In genomic region chr1:115337633-115338456, GRCh38 we compare ENCODE assay signal across 8 cellular contexts. TPM values are rescaled to one million over a fixed set of nuclear protein-coding genes. Genes with fewer than 3 reads are reported as not detected.
DNase-seq lines count a peak whose midpoint lies in the region; ATAC-seq, FAIRE-seq and TF ChIP-seq lines count a peak whose summit lies in the region.

Gene NGF, minus strand, starts transcription at chr1:115338249. Its CDS starts 51,454 bp downstream, at chr1:115286795.

- no peaks in the 10 kb centered on the region for H3K79me2 ChIP-seq in Karpas-422 (ENCODE audit: low read length)

- H3K27ac Mint-ChIP-seq in T-helper 17 cell, result no peak within 1 kb of the TSS

- H3K27me3 ChIP-seq in pancreas (no peaks in the 10 kb centered on the region), Karpas-422 (ENCODE audit: low read length) (no peaks in the 10 kb centered on the region)

- no peak within 1 kb of the TSS for H3K27ac ChIP-seq in pancreas
- no peak within 1 kb of the TSS for H3K27ac ChIP-seq in Karpas-422 (ENCODE audit: low read length)

- H3K36me3 ChIP-seq in pancreas, result no peaks in the 10 kb centered on the region
- no peaks in the 10 kb centered on the region for H3K36me3 ChIP-seq in Karpas-422 (ENCODE audit: insufficient read depth, low read length)

- no peak within 1 kb of the TSS for H3K4me2 ChIP-seq in Karpas-422 (ENCODE audit: low read depth, low read length, poor library complexity, severe bottlenecking)

- no peaks in the 10 kb centered on the region for H4K20me1 ChIP-seq in Karpas-422 (ENCODE audit: insufficient read depth, low read depth, low read length)

- H3K9me3 ChIP-seq in pancreas, result no peaks in the 10 kb centered on the region
- H3K9me3 ChIP-seq in T-helper 17 cell (ENCODE audit: control insufficient read depth, low read length, poor library complexity, severe bottlenecking), result no peaks in the 10 kb centered on the region
- no peaks in the 10 kb centered on the region for H3K9me3 ChIP-seq in Karpas-422 (ENCODE audit: low read length)

- no peak within 1 kb of the TSS for H3K4me3 Mint-ChIP-seq in T-helper 17 cell

- DNase-seq in DMS79 treated with DMSO at 0.1 percent for 48 hours (lab: John Stamatoyannopoulos, UW) (peak; percentile 42), NCI-H524 treated with DMSO at 0.1 percent for 48 hours (lab: John Stamatoyannopoulos, UW) (peak; percentile 30), fibroblast of pulmonary artery (ENCODE audit: low read depth) (peak; percentile 55), pancreas (peak in 3 of 6 donors; percentile 22 to 64 (median 63)), T-helper 17 cell (no peak), activated T-cell treated with anti-CD3 and anti-CD28 coated beads for 4 hours (no peak), Karpas-422 (no peak)

- H3K36me3 Mint-ChIP-seq in T-helper 17 cell (ENCODE audit: low read depth), result no peaks in the 10 kb centered on the region

- H3K9ac ChIP-seq in Karpas-422 (ENCODE audit: low read length), result no peak within 1 kb of the TSS

- peaks cover 2% of the 10 kb centered on the region for H3K4me1 Mint-ChIP-seq in T-helper 17 cell

- peaks cover 0 to 11% (median 0%) of the 10 kb centered on the region in 3 donors for H3K4me1 ChIP-seq in pancreas
- H3K4me1 ChIP-seq in Karpas-422 (ENCODE audit: low read length), result no peaks in the 10 kb centered on the region

- intact Hi-C loops in pancreas (cut with DNase I), result no loop called here

- no peaks in the 10 kb centered on the region for H3K9me2 ChIP-seq in Karpas-422 (replicated peaks; ENCODE audit: insufficient read depth, low read length)

- no peak within 1 kb of the TSS for H2AFZ ChIP-seq in Karpas-422 (ENCODE audit: low read length)

- H3K27me3 Mint-ChIP-seq in T-helper 17 cell, result peaks cover 64% of the 10 kb centered on the region

- TF ChIP-seq CTCF in fibroblast of pulmonary artery (IDR thresholded peaks at IDR 0.05; ENCODE audit: low read length, missing control alignments), result no peak
- TF ChIP-seq CTCF in pancreas (IDR thresholded peaks at IDR 0.05), result no peak

- FAIRE-seq in pancreas (lab: Jason Lieb, UNC), result no peak

- WGBS in pancreas, 2 donors, result 2 to 3% methylated on average over 66 to 69 of the region's 69 CpGs

- ATAC-seq in pancreas (peak; percentile 35 to 82 (median 76)), T-helper 17 cell (no peak), HG02852 (IDR thresholded peaks at IDR 0.05; ENCODE audit: unreplicated experiment) (no peak)

- H3K4me3 ChIP-seq in fibroblast of pulmonary artery (replicated peaks; ENCODE audit: low read depth, low read length) (peak within 1 kb of the TSS; percentile 64), pancreas (peak within 1 kb of the TSS; percentile 5 to 40 (median 24)), Karpas-422 (ENCODE audit: low read length) (no peak within 1 kb of the TSS)

RNA-seq across cellular contexts. Expression of gene NGF, which starts in this region (rescaled TPM):
- total RNA-seq in pancreas (under 1 TPM in 4 of 6 donors, not detected in 2; 0.25 to 0.72 (median 0.40) TPM), T-helper 17 cell (not detected)
- 1 to 10 TPM in 1 of 2 donors, under 1 TPM in 1; 0.59 to 1.1 TPM for polyA plus RNA-seq in pancreas
- not detected in 2 replicates for total RNA-seq in Karpas-422 (2014; rRNA removed; shearing (Covaris generic); ENCODE audit: low replicate concordance)

Comparison
In these comparisons a context has a peak if more than half of its experiments do, and no peak if none do; other contexts are left out.
1. DNase-seq: peak in DMS79 treated with DMSO at 0.1 percent for 48 hours (single experiment), NCI-H524 treated with DMSO at 0.1 percent for 48 hours (single experiment) and fibroblast of pulmonary artery (single experiment); none in T-helper 17 cell (0 of 3), activated T-cell treated with anti-CD3 and anti-CD28 coated beads for 4 hours (single experiment) and Karpas-422 (single experiment).
2. ATAC-seq: peak in pancreas (4 of 4); none in T-helper 17 cell (single experiment) and HG02852 (single experiment).